Comparison of ENCODE assay signal across 1 cellular context in the genomic region with DNA sequence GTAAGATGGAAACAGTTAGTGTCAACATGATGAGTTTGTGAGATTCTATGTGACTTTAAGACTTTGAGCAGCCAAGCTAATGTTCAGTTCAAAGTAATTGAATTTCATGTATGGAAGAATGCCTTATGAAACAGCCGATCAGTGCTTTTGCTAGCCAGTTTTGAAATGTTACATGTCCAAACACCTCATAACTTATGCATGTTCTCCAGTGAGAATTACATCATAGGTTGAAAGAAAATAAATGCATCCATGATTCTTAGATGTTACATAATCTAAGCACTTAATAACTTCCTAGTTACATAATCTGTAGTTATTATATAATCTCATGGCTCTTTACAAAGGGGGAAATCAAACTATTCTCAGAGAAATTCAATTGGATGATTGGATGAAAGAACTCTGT.
A peak's percentile ranks its signal among the peaks of the same experiment; 100 is the strongest.
TF ChIP-seq lines count a peak whose summit lies in the region.

No MANE protein-coding gene starts in this region.

TF ChIP-seq in A549, 52 proteins besides CTCF, POLR2A, EP300 and RAD21:
- TF ChIP-seq MAFK (IDR thresholded peaks at IDR 0.05; ENCODE audit: partially characterized antibody) = no peak
- TF ChIP-seq CEBPB (IDR thresholded peaks at IDR 0.05) = 0 out of 4 replicates have a peak, but pooled peaks of 1 of the 2 experiments have one; percentile 28
